Comparison of ENCODE assay signal across 8 cellular contexts in the genomic region with DNA sequence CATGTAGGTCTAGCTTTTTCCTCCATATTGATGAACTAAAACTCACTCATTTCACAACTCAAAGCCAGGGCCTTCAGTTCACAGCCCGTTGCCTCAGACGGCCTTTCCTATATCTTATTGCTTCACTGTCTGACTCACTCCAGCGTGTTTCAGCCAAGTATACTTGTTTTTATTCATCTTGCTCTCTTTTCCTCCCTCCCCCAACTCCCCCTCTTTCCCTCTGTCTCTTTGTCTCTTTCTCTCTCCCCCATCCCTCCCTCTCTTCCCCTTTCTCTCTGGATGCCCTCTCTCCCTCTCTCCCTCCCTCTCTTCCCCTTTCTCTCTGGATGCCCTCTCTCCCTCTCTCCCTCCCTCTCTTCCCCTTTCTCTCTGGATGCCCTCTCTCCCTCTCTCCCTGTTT. TPM values are rescaled to one million over a fixed set of nuclear protein-coding genes. Genes with fewer than 3 reads are reported as not detected.
DNase-seq lines count a peak whose midpoint lies in the region; ATAC-seq and TF ChIP-seq lines count a peak whose summit lies in the region.
"Not testable (repeated sequence)": the region's sequence is repeated elsewhere in the genome, so short reads cannot be mapped to it uniquely, and the experiment has no call there.

No MANE protein-coding gene starts in this region.

- not testable (repeated sequence) for H3K4me3 ChIP-seq in foreskin fibroblast (ENCODE audit: low read depth in 1 of 2, low read length in 2 of 2); lower lobe of right lung; psoas muscle; transverse colon

- peak overlapping the region; percentile 47 for H3K27ac Mint-ChIP-seq in central memory CD8-positive, alpha-beta T cell (ENCODE audit: low read depth)

- H3K27me3 ChIP-seq in lower lobe of right lung (ENCODE audit: low read depth); psoas muscle (ENCODE audit: insufficient read depth in 3 of 3, low read length in 2 of 3); transverse colon: not testable (repeated sequence)

- DNase-seq in Daoy (ENCODE audit: low read depth): peak; percentile 76
- peak; percentile 13 for DNase-seq in NCI-H1694 treated with DMSO at 0.1 percent for 48 hours (lab: John Stamatoyannopoulos, UW)
- DNase-seq in activated CD4-positive, alpha-beta T cell treated with anti-CD3 and anti-CD28 coated beads for 48 hours: peak; percentile 26
- not testable (repeated sequence) for DNase-seq in central memory CD8-positive, alpha-beta T cell (ENCODE audit: low spot score in 2 of 2); lower lobe of right lung; psoas muscle; transverse colon
- DNase-seq in foreskin fibroblast: peak; percentile 93 to 96

- H3K36me3 Mint-ChIP-seq in central memory CD8-positive, alpha-beta T cell (ENCODE audit: insufficient read depth): not testable (repeated sequence)

- not testable (repeated sequence) for H3K27me3 Mint-ChIP-seq in central memory CD8-positive, alpha-beta T cell

- not testable (repeated sequence) for H3K9me3 Mint-ChIP-seq in central memory CD8-positive, alpha-beta T cell

- not testable (repeated sequence) for TF ChIP-seq POLR2A in transverse colon (IDR thresholded peaks at IDR 0.05)

- not testable (repeated sequence) for H3K9me3 ChIP-seq in lower lobe of right lung, psoas muscle, transverse colon

- TF ChIP-seq CTCF in foreskin fibroblast (IDR thresholded peaks at IDR 0.05; ENCODE audit: low read depth, low read length); lower lobe of right lung (IDR thresholded peaks at IDR 0.05); psoas muscle (IDR thresholded peaks at IDR 0.05); transverse colon (IDR thresholded peaks at IDR 0.05): not testable (repeated sequence)

- H3K27ac ChIP-seq in lower lobe of right lung (peak overlapping the region; percentile 76), transverse colon (peak overlapping the region; percentile 81 to 93 (median 86))
- not testable (repeated sequence) for H3K27ac ChIP-seq in psoas muscle

- WGBS in psoas muscle, 3 donors: 28 to 43% (median 31%) methylated on average over 3 of the region's 3 CpGs
- 43% methylated on average over 3 of the region's 3 CpGs for WGBS in transverse colon (ENCODE audit: low coverage in 1 of 2), 2 donors

- intact Hi-C loops in lower lobe of right lung (cut with DNase I); psoas muscle (cut with DNase I); transverse colon (cut with DNase I; ENCODE audit: low total_unique reads): not testable (repeated sequence)

- H3K4me1 ChIP-seq in lower lobe of right lung (peaks cover 18% of the 10 kb centered on the region), transverse colon (peaks cover 5 to 24% (median 22%) of the 10 kb centered on the region in 4 donors)
- H3K4me1 ChIP-seq in psoas muscle: not testable (repeated sequence)

- not testable (repeated sequence) for H3K4me1 Mint-ChIP-seq in central memory CD8-positive, alpha-beta T cell

- not testable (repeated sequence) for H3K36me3 ChIP-seq in lower lobe of right lung, transverse colon
- H3K36me3 ChIP-seq in psoas muscle (ENCODE audit: insufficient read depth in 1 of 2, low read depth in 1 of 2): peaks cover 0 to 13% of the 10 kb centered on the region in 2 donors

- not testable (repeated sequence) for TF ChIP-seq EP300 in transverse colon (IDR thresholded peaks at IDR 0.05; ENCODE audit: low read depth)

- not testable (repeated sequence) for H3K4me3 Mint-ChIP-seq in central memory CD8-positive, alpha-beta T cell

- ATAC-seq in central memory CD8-positive, alpha-beta T cell (replicated peaks; ENCODE audit: extremely low read depth, poor library complexity, severe bottlenecking): not testable (repeated sequence)
- ATAC-seq in lower lobe of right lung (peak; percentile 5 to 32), psoas muscle (peak; percentile 14 to 53 (median 30))

- in situ Hi-C loops in transverse colon (cut with MboI; ENCODE audit: low pct_ligation_motif_present in 1 of 4, low pct_unique_long_range_greater_than_20kb in 1 of 4, low sequenced_read_pairs in 3 of 4): not testable (repeated sequence)

RNA-seq across cellular contexts. Expression of a gene that starts 38.9 kb away (rescaled TPM):
- 12.5 and 16.1 TPM in 2 replicates for total RNA-seq in Daoy (2014; rRNA removed; shearing (Covaris generic))
- total RNA-seq in lower lobe of right lung: 8.8 TPM
- total RNA-seq in psoas muscle: 1 to 10 TPM; 1.6 to 9.4 (median 4.0) TPM
- polyA plus RNA-seq in psoas muscle: 1 to 10 TPM in 1 of 3 donors, under 1 TPM in 2; 0.49 to 1.3 (median 0.62) TPM
- 10 to 100 TPM; 11.5 to 25.5 (median 18.1) TPM for total RNA-seq in transverse colon
